Comparison of ENCODE assay signal across 10 cellular contexts in the genomic region with DNA sequence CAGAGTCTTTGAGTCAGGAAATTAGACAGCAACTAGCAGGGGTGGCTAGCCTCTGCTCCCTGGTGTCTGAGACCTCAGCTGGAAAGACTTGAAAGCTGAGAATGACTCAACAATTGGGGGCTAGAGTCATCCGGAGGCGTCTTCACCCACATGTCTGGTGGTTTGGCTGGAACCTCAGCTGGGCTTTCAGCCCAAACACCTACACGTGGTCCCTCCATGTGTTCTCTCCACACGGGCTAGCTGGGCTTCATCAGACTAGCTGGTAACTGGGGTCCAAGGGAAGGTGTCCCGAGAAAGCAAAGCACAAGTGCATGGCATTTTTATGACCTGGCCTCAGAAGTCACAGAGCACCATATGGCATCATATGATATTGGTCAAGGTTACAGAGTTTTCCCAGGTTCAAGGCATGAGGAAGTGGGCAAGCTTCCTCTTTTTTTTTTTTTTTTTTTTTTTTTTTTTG. TPM values are rescaled to one million over a fixed set of nuclear protein-coding genes. Genes with fewer than 3 reads are reported as not detected.
DNase-seq lines count a peak whose midpoint lies in the region; ATAC-seq and TF ChIP-seq lines count a peak whose summit lies in the region.
"Had no signal": no experiment of that assay in that cellular context is flagged by ENCODE, and none has a peak within 500 bp of the region (broad histone marks: within the 10 kb centered on the region; RNA-seq: fewer than 3 reads in every experiment).

No MANE protein-coding gene starts in this region.

- peaks cover 27% of the 10 kb centered on the region for H3K36me3 Mint-ChIP-seq in HFFc6 (ENCODE audit: low read depth)

- ATAC-seq in GM18505 (IDR thresholded peaks at IDR 0.05; ENCODE audit: unreplicated experiment), result peak; percentile 86

- H3K27me3 ChIP-seq in skeletal muscle satellite cell (ENCODE audit: control insufficient read depth, insufficient read depth, low read length), result no peaks in the 10 kb centered on the region
- H3K27me3 ChIP-seq: SJSA1 had no signal

- peak; percentile 93 for DNase-seq in HFFc6
- DNase-seq in NB4 (ENCODE audit: low read depth), result peak; percentile 96
- peak; percentile 14 for DNase-seq in activated naive CD8-positive, alpha-beta T cell treated with anti-CD3 and anti-CD28 coated beads, Interleukin-2, amount 50 U/mL, for 16 hours (ENCODE audit: low read depth, low spot score)
- no peak for DNase-seq in NCI-H1436 treated with DMSO at 0.1 percent for 48 hours (lab: John Stamatoyannopoulos, UW)
- no peak for DNase-seq in COLO668 (lab: John Stamatoyannopoulos, UW; ENCODE audit: unreplicated experiment)
- DNase-seq in GM19238 (ENCODE audit: insufficient read length, low spot score), result no peak

- H3K4me3 ChIP-seq in NB4 (ENCODE audit: low read depth, low read length) (no peak overlapping the region), skeletal muscle satellite cell (ENCODE audit: low read length) (no peak overlapping the region)
- H3K4me3 ChIP-seq: lung, SJSA1 had no signal

- H3K27me3 Mint-ChIP-seq in HFFc6 (ENCODE audit: insufficient read depth), result no peaks in the 10 kb centered on the region; the same call in 1 of the 2 replicates

- H3K4me1 Mint-ChIP-seq in HFFc6 (ENCODE audit: low read depth), result peaks cover 21% of the 10 kb centered on the region

- H3K4me3 Mint-ChIP-seq in HFFc6, result no peak overlapping the region

- H3K9me3 Mint-ChIP-seq in HFFc6, result peaks cover 30% of the 10 kb centered on the region

- no peak overlapping the region for H3K9ac ChIP-seq in skeletal muscle satellite cell (ENCODE audit: low read depth, low read length)

- H3K4me1 ChIP-seq in skeletal muscle satellite cell (ENCODE audit: control insufficient read depth, insufficient read depth, low read length), result peaks cover 11% of the 10 kb centered on the region
- H3K4me1 ChIP-seq: SJSA1 had no signal

- H3K4me2 ChIP-seq in skeletal muscle satellite cell (ENCODE audit: low read length), result peak overlapping the region; percentile 21

- TF ChIP-seq POLR2A in GM18505 (IDR thresholded peaks at IDR 0.05; ENCODE audit: borderline replicate concordance, extremely low read depth, insufficient read depth, insufficient read length), result no peak
- no peak for TF ChIP-seq POLR2A in NB4 (IDR thresholded peaks at IDR 0.05; ENCODE audit: extremely low read depth, insufficient read length)

- no peaks in the 10 kb centered on the region for H3K36me3 ChIP-seq in skeletal muscle satellite cell (ENCODE audit: insufficient read depth, low read length)
- H3K36me3 ChIP-seq: SJSA1 had no signal

- no peak for TF ChIP-seq CTCF in HFFc6 (IDR thresholded peaks at IDR 0.05)
- TF ChIP-seq CTCF in NB4 (IDR thresholded peaks at IDR 0.05; ENCODE audit: low read depth, low read length), result no peak

- peak overlapping the region; percentile 85 for H3K27ac Mint-ChIP-seq in HFFc6

- H3K9me3 ChIP-seq in skeletal muscle satellite cell (replicated peaks; ENCODE audit: low read length), result peaks cover 12% of the 10 kb centered on the region

RNA-seq across cellular contexts. Expression of a gene that starts 19.9 kb away (rescaled TPM):
- 10 to 100 TPM; 43.1 to 63.5 (median 51.8) TPM for total RNA-seq in HFFc6 (2021; fragmentation: NEBNext Ultra II Directional; extraction: Animal tissue kit (Norgen Biotek cat#: 25700))
- 58.1 and 107 TPM in 2 replicates for total RNA-seq in skeletal muscle satellite cell (2012; rRNA removed)

Comparison
In these comparisons a context has a peak if more than half of its experiments do, and no peak if none do; other contexts are left out.
1. DNase-seq: peak in HFFc6 (single experiment), NB4 (single experiment) and activated naive CD8-positive, alpha-beta T cell treated with anti-CD3 and anti-CD28 coated beads, Interleukin-2, amount 50 U/mL, for 16 hours (single experiment); none in NCI-H1436 treated with DMSO at 0.1 percent for 48 hours (single experiment), COLO668 (single experiment) and GM19238 (single experiment).